1 cellular context compared by ENCODE assay signal in genomic region chr14:89232366-89233070, GRCh38.
TF ChIP-seq lines count a peak whose summit lies in the region.

No MANE protein-coding gene starts in this region.

TF ChIP-seq in HepG2, 621 proteins besides CTCF, POLR2A, EP300 and RAD21 (continued from another document and continues in another):
- TF ChIP-seq GRHL1 (CRISPR knock-in tag; conservative IDR thresholded peaks at IDR 0.05) (no peak), ZNF558 (CRISPR knock-in tag; IDR thresholded peaks at IDR 0.05; ENCODE audit: borderline replicate concordance) (no peak), TFDP1 (CRISPR knock-in tag; IDR thresholded peaks at IDR 0.05; ENCODE audit: borderline replicate concordance) (peak; percentile 45; the same call in 1 of the 2 replicates), RXRB (CRISPR knock-in tag; IDR thresholded peaks at IDR 0.05; ENCODE audit: borderline replicate concordance) (peak; percentile 86), YY1 (IDR thresholded peaks at IDR 0.05; ENCODE audit: insufficient read depth, insufficient replicate concordance, low read depth, low read length) (no peak), ZNF660 (CRISPR knock-in tag; IDR thresholded peaks at IDR 0.05; ENCODE audit: borderline replicate concordance, low read depth) (no peak), CEBPB (IDR thresholded peaks at IDR 0.05; ENCODE audit: borderline replicate concordance, low read depth, low read length) (peak; percentile 93), ZNF138 (CRISPR knock-in tag; IDR thresholded peaks at IDR 0.05; ENCODE audit: low read depth) (no peak), KLF12 (CRISPR knock-in tag; IDR thresholded peaks at IDR 0.05; ENCODE audit: borderline replicate concordance) (no peak), ZBTB39 (CRISPR knock-in tag; IDR thresholded peaks at IDR 0.05) (peak; percentile 59; the same call in 1 of the 2 replicates), ZNF317 (CRISPR knock-in tag; IDR thresholded peaks at IDR 0.05) (peak; percentile 72), DNMT1 (CRISPR knock-in tag; IDR thresholded peaks at IDR 0.05) (no peak), ZSCAN22 (CRISPR knock-in tag; IDR thresholded peaks at IDR 0.05) (no peak), PAWR (CRISPR knock-in tag; IDR thresholded peaks at IDR 0.05; ENCODE audit: borderline replicate concordance) (no peak), TFAP4 (IDR thresholded peaks at IDR 0.05; ENCODE audit: borderline replicate concordance, low read depth) (no peak), NR0B2 (CRISPR knock-in tag; IDR thresholded peaks at IDR 0.05) (no peak), BRF2 (CRISPR knock-in tag; IDR thresholded peaks at IDR 0.05) (no peak), ZNF20 (CRISPR knock-in tag; IDR thresholded peaks at IDR 0.05) (no peak), U2AF2 (IDR thresholded peaks at IDR 0.05; ENCODE audit: low read depth, low read length) (no peak), SATB2 (CRISPR knock-in tag; IDR thresholded peaks at IDR 0.05) (0 out of 2 replicates have a peak, but pooled peaks have one; percentile 70), ZNF577 (CRISPR knock-in tag; IDR thresholded peaks at IDR 0.05; ENCODE audit: borderline replicate concordance, low read depth) (no peak), ZNF354B (CRISPR knock-in tag; IDR thresholded peaks at IDR 0.05) (no peak), MEIS1 (CRISPR knock-in tag; IDR thresholded peaks at IDR 0.05; ENCODE audit: borderline replicate concordance) (peak; percentile 87; the same call in 1 of the 2 replicates), PLSCR1 (CRISPR knock-in tag; IDR thresholded peaks at IDR 0.05; ENCODE audit: borderline replicate concordance) (no peak), ADNP (CRISPR knock-in tag; IDR thresholded peaks at IDR 0.05) (no peak), ZNF367 (CRISPR knock-in tag; IDR thresholded peaks at IDR 0.05; ENCODE audit: borderline replicate concordance) (no peak), TIGD3 (CRISPR knock-in tag; IDR thresholded peaks at IDR 0.05; ENCODE audit: borderline replicate concordance) (no peak), SPEN (CRISPR knock-in tag; IDR thresholded peaks at IDR 0.05; ENCODE audit: low read depth) (no peak), ZNF296 (CRISPR knock-in tag; conservative IDR thresholded peaks at IDR 0.05) (no peak), ZNF691 (CRISPR knock-in tag; IDR thresholded peaks at IDR 0.05; ENCODE audit: borderline replicate concordance, low read depth) (0 out of 2 replicates have a peak, but pooled peaks have one; percentile 40), KLF6 (CRISPR knock-in tag; IDR thresholded peaks at IDR 0.05) (peak; percentile 82), TARDBP (CRISPR knock-in tag; IDR thresholded peaks at IDR 0.05) (peak; percentile 62), ZNF670 (CRISPR knock-in tag; IDR thresholded peaks at IDR 0.05; ENCODE audit: borderline replicate concordance) (no peak), ZNF3 (CRISPR knock-in tag; IDR thresholded peaks at IDR 0.05) (0 out of 2 replicates have a peak, but pooled peaks have one; percentile 31), ZNF383 (CRISPR knock-in tag; IDR thresholded peaks at IDR 0.05; ENCODE audit: borderline replicate concordance) (no peak), DR1 (CRISPR knock-in tag; IDR thresholded peaks at IDR 0.05) (no peak), MAZ (IDR thresholded peaks at IDR 0.05; ENCODE audit: borderline replicate concordance, low read depth, low read length) (no peak), MAZ (CRISPR knock-in tag; IDR thresholded peaks at IDR 0.05; ENCODE audit: low read depth) (peak; percentile 70), ZEB1 (IDR thresholded peaks at IDR 0.05; ENCODE audit: insufficient replicate concordance, low read depth) (no peak), DDIT3 (CRISPR knock-in tag; IDR thresholded peaks at IDR 0.05) (no peak), ZNF687 (CRISPR knock-in tag; IDR thresholded peaks at IDR 0.05) (no peak), HNRNPUL1 (IDR thresholded peaks at IDR 0.05; ENCODE audit: low read depth, low read length) (no peak), ZNF337 (CRISPR knock-in tag; IDR thresholded peaks at IDR 0.05; ENCODE audit: borderline replicate concordance, low read depth) (no peak), MED1 (CRISPR knock-in tag; IDR thresholded peaks at IDR 0.05) (peak; percentile 96), PTBP1 (IDR thresholded peaks at IDR 0.05; ENCODE audit: low read depth, low read length, poor library complexity, severe bottlenecking) (no peak), ARNT (IDR thresholded peaks at IDR 0.05) (no peak), FUBP1 (CRISPR knock-in tag; IDR thresholded peaks at IDR 0.05; ENCODE audit: borderline replicate concordance) (no peak), PLRG1 (conservative IDR thresholded peaks at IDR 0.05) (no peak), MBNL3 (CRISPR knock-in tag; conservative IDR thresholded peaks at IDR 0.05) (no peak), ZNF740 (CRISPR knock-in tag; IDR thresholded peaks at IDR 0.05) (no peak)
